Comparison of ENCODE assay signal across 12 cellular contexts in the genomic region with DNA sequence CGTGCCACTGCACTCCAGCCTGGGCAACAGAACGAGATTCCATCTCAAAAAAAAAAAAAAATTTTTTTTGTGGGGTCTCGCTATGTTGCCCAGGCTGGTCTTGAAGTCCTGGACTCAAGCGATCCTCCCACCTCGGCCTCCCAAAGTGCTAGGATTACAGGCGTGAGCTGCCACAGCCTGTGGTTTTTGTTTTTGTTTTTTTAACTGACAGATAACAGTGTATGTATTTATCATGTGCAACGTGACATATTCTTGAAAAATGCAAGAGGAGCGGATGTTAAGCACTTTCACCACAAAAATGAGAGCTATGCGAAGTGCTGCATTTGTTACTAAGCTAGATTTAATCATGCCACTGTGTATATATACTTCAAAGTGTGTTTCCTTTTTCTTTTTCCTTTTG. TPM values are rescaled to one million over a fixed set of nuclear protein-coding genes. Genes with fewer than 3 reads are reported as not detected.
A peak's percentile ranks its signal among the peaks of the same experiment; 100 is the strongest.
DNase-seq lines count a peak whose midpoint lies in the region; ATAC-seq, FAIRE-seq and TF ChIP-seq lines count a peak whose summit lies in the region.
"Had no signal": no experiment of that assay in that cellular context is flagged by ENCODE, and none has a peak within 500 bp of the region (broad histone marks: within the 10 kb centered on the region; RNA-seq: fewer than 3 reads in every experiment).

No MANE protein-coding gene starts in this region.

- no peak for TF ChIP-seq POLR2A in HepG2 (IDR thresholded peaks at IDR 0.05; ENCODE audit: insufficient read depth in 1 of 2, low read depth in 2 of 2, low read length in 2 of 2)
- TF ChIP-seq POLR2A in right lobe of liver (IDR thresholded peaks at IDR 0.05): no peak

- H3K9me3 ChIP-seq in HepG2 (ENCODE audit: low read length) (no peaks in the 10 kb centered on the region), right lobe of liver (no peaks in the 10 kb centered on the region), heart right ventricle (no peaks in the 10 kb centered on the region)

- H3K27me3 Mint-ChIP-seq in WTC11 (ENCODE audit: low read depth) (no peaks in the 10 kb centered on the region; the same call in 1 of the 2 replicates), type B pancreatic cell (no peaks in the 10 kb centered on the region)

- no peaks in the 10 kb centered on the region; a peak in 2 of 5 replicates for H3K27me3 ChIP-seq in HepG2 (ENCODE audit: control insufficient read depth in 1 of 2, insufficient read depth in 2 of 2, low read length in 2 of 2)
- no peaks in the 10 kb centered on the region for H3K27me3 ChIP-seq in right lobe of liver
- no peaks in the 10 kb centered on the region for H3K27me3 ChIP-seq in heart right ventricle

- peaks cover 8% of the 10 kb centered on the region; the same call in 1 of the 2 replicates for H3K36me3 Mint-ChIP-seq in WTC11
- no peaks in the 10 kb centered on the region for H3K36me3 Mint-ChIP-seq in type B pancreatic cell

- ATAC-seq in HepG2 (no peak), right lobe of liver (no peak), WTC11 (no peak), heart right ventricle (no peak)

- in situ Hi-C loops in HepG2 (cut with HindIII; ENCODE audit: extremely low pct_ligation_motif_present, low pct_unique_long_range_greater_than_20kb): no loop called here

- peaks cover 42% of the 10 kb centered on the region for H3K79me2 ChIP-seq in HepG2 (ENCODE audit: insufficient read depth, low read length)

- TF ChIP-seq EP300 in HepG2 (IDR thresholded peaks at IDR 0.05; ENCODE audit: low read depth in 2 of 2, low read length in 2 of 2) (no peak), HepG2 (CRISPR knock-in tag; IDR thresholded peaks at IDR 0.05; ENCODE audit: borderline replicate concordance) (no peak)

- H3K27ac ChIP-seq in HepG2 (ENCODE audit: extremely low read length, insufficient read depth, low read length): peak overlapping the region; percentile 81
- peak overlapping the region in 1 of 3 donors; percentile 56 for H3K27ac ChIP-seq in right lobe of liver
- H3K27ac ChIP-seq in heart right ventricle: no peak overlapping the region

- peaks cover 17% of the 10 kb centered on the region for H3K4me1 Mint-ChIP-seq in WTC11
- peaks cover 20% of the 10 kb centered on the region for H3K4me1 Mint-ChIP-seq in type B pancreatic cell (ENCODE audit: unreplicated experiment)

- POLR2A ChIA-PET in HepG2 (lab: Yijun Ruan, JAX) (interaction anchor here (0.7 to 1.4 kb wide), 3 partner anchors 109 to 328 kb away, joined by 3 read pairs; partner anchors contain the start of genes MCOLN1 and ZNF557), WTC11 (lab: Charles Lee) (no interaction called here)

- peaks cover 5% of the 10 kb centered on the region; the same call in 1 of the 2 replicates for H3K9me3 Mint-ChIP-seq in WTC11
- no peaks in the 10 kb centered on the region for H3K9me3 Mint-ChIP-seq in type B pancreatic cell

- 0 out of 2 replicates have a peak overlapping the region, but pooled peaks have one; percentile 21 for H3K9ac ChIP-seq in HepG2 (ENCODE audit: insufficient read depth, low read depth, low read length)

- WGBS in HepG2 (ENCODE audit: low lambda C conversion rate): 94% methylated on average over 9 of the region's 9 CpGs
- WGBS in right lobe of liver (ENCODE audit: insufficient coverage, low coverage, low lambda C conversion rate, missing lambda C conversion rate): 87% methylated on average over 9 of the region's 9 CpGs
- 95 to 96% methylated on average over 9 of the region's 9 CpGs for WGBS in heart right ventricle, 2 donors

- peaks cover 54% of the 10 kb centered on the region for H3K4me1 ChIP-seq in HepG2 (ENCODE audit: insufficient read depth, low read length)
- H3K4me1 ChIP-seq in right lobe of liver: peaks cover 0 to 25% (median 10%) of the 10 kb centered on the region in 4 donors
- H3K4me1 ChIP-seq in heart right ventricle: peaks cover 0 to 38% (median 20%) of the 10 kb centered on the region in 9 donors

- TF ChIP-seq CTCF in HepG2 (CRISPR knock-in tag; IDR thresholded peaks at IDR 0.05): no peak
- no peak for TF ChIP-seq CTCF in right lobe of liver (IDR thresholded peaks at IDR 0.05)
- no peak for TF ChIP-seq CTCF in WTC11 (IDR thresholded peaks at IDR 0.05)
- no peak for TF ChIP-seq CTCF in type B pancreatic cell (conservative IDR thresholded peaks at IDR 0.05)
- TF ChIP-seq CTCF in heart right ventricle (IDR thresholded peaks at IDR 0.05): no peak

- H3K36me3 ChIP-seq in HepG2 (replicated peaks in 1 of 2; ENCODE audit: control insufficient read depth in 1 of 2, insufficient read depth in 2 of 2, low read length in 2 of 2): no peaks in the 10 kb centered on the region
- no peaks in the 10 kb centered on the region for H3K36me3 ChIP-seq in right lobe of liver
- H3K36me3 ChIP-seq in heart right ventricle: peaks cover 0 to 12% (median 0%) of the 10 kb centered on the region in 9 donors

- no peak overlapping the region for H3K27ac Mint-ChIP-seq in WTC11
- H3K27ac Mint-ChIP-seq in type B pancreatic cell: peak overlapping the region; percentile 75

- H3K4me2 ChIP-seq in HepG2 (ENCODE audit: low read depth, low read length): no peak overlapping the region

- no peaks in the 10 kb centered on the region for H4K20me1 ChIP-seq in HepG2 (ENCODE audit: insufficient read depth, low read length)

- intact Hi-C loops in HepG2 (cut with micrococcal nuclease; ENCODE audit: unreplicated experiment): loop anchor here (5.0 to 10.0 kb wide), 2 partner anchors 97 to 260 kb away; a partner anchor contains a TSS
- intact Hi-C loops in right lobe of liver (cut with DNase I): no loop called here
- intact Hi-C loops in heart right ventricle (cut with DNase I): loop anchor here in 5 of 10 donors (5.0 to 10.0 kb wide), 5 partner anchors 117 to 663 kb away; partner anchors contain the start of genes GPR108 (in 1 of the 5), MCOLN1 (in 1 of the 5), PNPLA6 (in 1 of the 5) and TRIP10 (in 1 of the 5)

- DNase-seq in HepG2 (ENCODE audit: low spot score) (peak; percentile 56), right lobe of liver (no peak), WTC11 (ENCODE audit: low spot score) (no peak), hepatic stellate cell (ENCODE audit: low spot score) (peak; percentile 54), type B pancreatic cell (ENCODE audit: extremely low spot score, unreplicated experiment) (no peak), SKM-1 (lab: John Stamatoyannopoulos, UW; ENCODE audit: unreplicated experiment) (no peak), heart right ventricle (no peak)
- DNase-seq in activated naive CD4-positive, alpha-beta T cell (lab: John Stamatoyannopoulos, UW): no peak
- DNase-seq: activated CD8-positive, alpha-beta memory T cell treated with anti-CD3 and anti-CD28 coated beads, Interleukin-2, amount 50 U/mL, for 48 hours; effector CD8-positive, alpha-beta T cell; NCI-H2081; SIG-M5 had no signal

- no peak overlapping the region for H3K4me3 Mint-ChIP-seq in WTC11
- peak overlapping the region; percentile 72 for H3K4me3 Mint-ChIP-seq in type B pancreatic cell

- H2AFZ ChIP-seq in HepG2 (ENCODE audit: low read length): no peak overlapping the region

- TF ChIP-seq RAD21 in HepG2 (CRISPR knock-in tag; IDR thresholded peaks at IDR 0.05): no peak

- CTCF ChIA-PET in HepG2 (lab: Yijun Ruan, JAX; ENCODE audit: low intra/inter-chr PET ratio, low total read pairs): no interaction called here
- CTCF ChIA-PET in WTC11 (lab: Charles Lee): interaction anchor here (1.7 to 3.7 kb wide), 2 partner anchors 43 to 100 kb away, joined by 5 to 12 read pairs; a partner anchor contains a TSS

- no TSS peak for BruUV-seq in HepG2 (replicated peaks; lab: Mats Ljungman, UMichigan)

- no peak for FAIRE-seq in HepG2 (lab: Jason Lieb, UNC)

- H3K4me3 ChIP-seq in HepG2 (replicated peaks in 1 of 3; ENCODE audit: insufficient read depth in 1 of 3, low read depth in 2 of 3, low read length in 3 of 3) (no peak overlapping the region), right lobe of liver (no peak overlapping the region), heart right ventricle (no peak overlapping the region)

TF ChIP-seq in HepG2, 621 proteins besides CTCF, POLR2A, EP300 and RAD21 (continues in another document):
- TF ChIP-seq NR2F1 (CRISPR knock-in tag; IDR thresholded peaks at IDR 0.05): no peak
- no peak for TF ChIP-seq ZNF564 (CRISPR knock-in tag; IDR thresholded peaks at IDR 0.05)
- no peak for TF ChIP-seq TCF12 (IDR thresholded peaks at IDR 0.05)
- no peak for TF ChIP-seq TCF12 (CRISPR knock-in tag; IDR thresholded peaks at IDR 0.05)

TF ChIP-seq in WTC11, 78 proteins besides CTCF, POLR2A, EP300 and RAD21 (continues in another document):
- TF ChIP-seq ZNF121 (CRISPR knock-in tag; IDR thresholded peaks at IDR 0.05): peak; percentile 33; the same call in 1 of the 2 replicates

RNA-seq across cellular contexts. Expression of gene ARHGEF18, which starts 49.0 kb away (rescaled TPM):
- total RNA-seq in HepG2 (2016; rRNA removed; fragmentation: Illumina TruSeq; extraction: Trizol): 14.5 and 17.5 TPM in 2 replicates
- total RNA-seq in HepG2 (2016; cell fraction: cytosol; rRNA removed; fragmentation: Illumina TruSeq; extraction: Trizol; ENCODE audit: low read depth): 1.7 and 1.8 TPM in 2 replicates
- 13.1 and 19.3 TPM in 2 replicates for total RNA-seq in HepG2 (2016; cell fraction: insoluble cytoplasmic fraction; rRNA removed; fragmentation: Illumina TruSeq; extraction: Trizol)
- total RNA-seq in HepG2 (2016; cell fraction: membrane; rRNA removed; fragmentation: Illumina TruSeq; extraction: Trizol): 4.9 and 5.2 TPM in 2 replicates
- total RNA-seq in HepG2 (2016; cell fraction: nucleus; rRNA removed; fragmentation: Illumina TruSeq; extraction: Trizol): 11.5 and 13.9 TPM in 2 replicates
- polyA plus RNA-seq in HepG2 (2011; rRNA removed): 4.2 and 7.2 TPM in 2 replicates
- 5.5 and 6.5 TPM in 2 replicates for polyA plus RNA-seq in HepG2 (2011; cell fraction: cytosol; rRNA removed)
- polyA plus RNA-seq in HepG2 (2011; cell fraction: nucleus; rRNA removed): 13.2 and 16.3 TPM in 2 replicates
- 10.7 and 11.4 TPM in 2 replicates for polyA plus RNA-seq in HepG2 (2012)
- polyA plus RNA-seq in HepG2 (2016; cell fraction: cytosol; fragmentation: Illumina TruSeq; extraction: Trizol; ENCODE audit: low read depth): 0.86 and 0.89 TPM in 2 replicates
- polyA plus RNA-seq in HepG2 (2016; cell fraction: insoluble cytoplasmic fraction; fragmentation: Illumina TruSeq; extraction: Trizol; ENCODE audit: low read depth): 8.2 and 11.6 TPM in 2 replicates
- polyA plus RNA-seq in HepG2 (2016; cell fraction: membrane; fragmentation: Illumina TruSeq; extraction: Trizol; ENCODE audit: low read depth): 2.0 and 2.3 TPM in 2 replicates
- polyA plus RNA-seq in HepG2 (2016; cell fraction: nucleus; fragmentation: Illumina TruSeq; extraction: Trizol; ENCODE audit: insufficient read depth, low read depth): 13.8 and 16.4 TPM in 2 replicates
- polyA minus RNA-seq in HepG2 (2011; rRNA and poly(A)+ RNA removed; ENCODE audit: low replicate concordance): 7.5 and 13.6 TPM in 2 replicates
- 6.7 and 11.8 TPM in 2 replicates for polyA minus RNA-seq in HepG2 (2011; cell fraction: cytosol; rRNA and poly(A)+ RNA removed)
- polyA minus RNA-seq in HepG2 (2011; cell fraction: nucleus; rRNA and poly(A)+ RNA removed): 10.2 and 11.5 TPM in 2 replicates
- 10 to 100 TPM; 15.1 to 19.2 (median 17.7) TPM for total RNA-seq in right lobe of liver
- total RNA-seq in WTC11 (2021): 46.1 to 56.1 TPM (median 48.3 TPM) in 3 replicates
- 40.9 and 44.1 TPM in 2 replicates for total RNA-seq in type B pancreatic cell (ENCODE audit: low replicate concordance)
- total RNA-seq in heart right ventricle: 10 to 100 TPM in 2 of 10 donors, 1 to 10 TPM in 8; 4.8 to 13.3 (median 8.7) TPM
- polyA plus RNA-seq in heart right ventricle: 1 to 10 TPM; 5.7 to 6.1 TPM

Comparison
In these comparisons a context has a peak if more than half of its experiments do, and no peak if none do; other contexts are left out.
1. DNase-seq: peak in HepG2 (single experiment) and hepatic stellate cell (single experiment); none in right lobe of liver (0 of 3), WTC11 (single experiment), type B pancreatic cell (single experiment), SKM-1 (single experiment), activated naive CD4-positive, alpha-beta T cell (0 of 4) and heart right ventricle (0 of 2).
2. Of the 50 proteins assayed by ChIP-seq in both HepG2 and WTC11: peak only in HepG2: none; only in WTC11: none; in both: ZNF121; in neither: 49.